10 cellular contexts compared by ENCODE assay signal in genomic region chr15:101269479-101270223, GRCh38. TPM values are rescaled to one million over a fixed set of nuclear protein-coding genes. Genes with fewer than 3 reads are reported as not detected.
A peak's percentile ranks its signal among the peaks of the same experiment; 100 is the strongest.
DNase-seq lines count a peak whose midpoint lies in the region; ATAC-seq, FAIRE-seq and TF ChIP-seq lines count a peak whose summit lies in the region.
"Had no signal": no experiment of that assay in that cellular context is flagged by ENCODE, and none has a peak within 500 bp of the region (broad histone marks: within the 10 kb centered on the region; RNA-seq: fewer than 3 reads in every experiment).

No MANE protein-coding gene starts in this region.

- no peaks in the 10 kb centered on the region for H3K27me3 ChIP-seq in OCI-LY3 (ENCODE audit: low read depth, low read length)
- H3K27me3 ChIP-seq in endothelial cell of umbilical vein (ENCODE audit: control insufficient read depth in 2 of 2, insufficient read depth in 2 of 2, low read length in 2 of 2) = no peaks in the 10 kb centered on the region
- no peaks in the 10 kb centered on the region for H3K27me3 ChIP-seq in pancreas

- no peak overlapping the region for H2AFZ ChIP-seq in OCI-LY3 (ENCODE audit: low read depth, low read length)
- H2AFZ ChIP-seq in endothelial cell of umbilical vein (ENCODE audit: low read depth, low read length) = no peak overlapping the region

- H3K79me2 ChIP-seq in OCI-LY3 (ENCODE audit: low read length) (no peaks in the 10 kb centered on the region), endothelial cell of umbilical vein (ENCODE audit: control insufficient read depth, insufficient read depth, low read length) (peaks cover 2% of the 10 kb centered on the region)

- TF ChIP-seq POLR2A in endothelial cell of umbilical vein (IDR thresholded peaks at IDR 0.05; ENCODE audit: low read depth, low read length) = peak; percentile 30

- CTCF ChIA-PET in endothelial cell of umbilical vein (lab: Charles Lee) = interaction anchor here (1.1 kb wide), 1 partner anchor 254 kb away, joined by 5 read pairs; no protein-coding TSS in a partner anchor

- dilution Hi-C loops in endothelial cell of umbilical vein (cut with MboI; ENCODE audit: extremely low pct_ligation_motif_present, low sequenced_read_pairs) = no loop called here

- no peak overlapping the region for H3K9ac ChIP-seq in OCI-LY3 (ENCODE audit: low read length)
- H3K9ac ChIP-seq in endothelial cell of umbilical vein (replicated peaks; ENCODE audit: extremely low read depth, insufficient read depth, low read length) = no peak overlapping the region

- TF ChIP-seq CTCF in OCI-LY3 (IDR thresholded peaks at IDR 0.05; ENCODE audit: low read depth, low read length) (peak; percentile 38), endothelial cell of umbilical vein (IDR thresholded peaks at IDR 0.05; ENCODE audit: extremely low read depth in 1 of 2, insufficient read depth in 1 of 2, low read depth in 1 of 2, low read length in 2 of 2) (peak; percentile 22 to 50), pancreas (IDR thresholded peaks at IDR 0.05) (no peak)

- H3K4me1 ChIP-seq in OCI-LY3 (ENCODE audit: low read length) (peaks cover 5% of the 10 kb centered on the region), endothelial cell of umbilical vein (ENCODE audit: control insufficient read depth, extremely low read depth, insufficient read depth, low read length) (peaks cover 7% of the 10 kb centered on the region), pancreas (peaks cover 0 to 9% (median 4%) of the 10 kb centered on the region in 3 donors)

- H3K4me2 ChIP-seq in OCI-LY3 (ENCODE audit: low read length) = no peak overlapping the region
- H3K4me2 ChIP-seq in endothelial cell of umbilical vein (ENCODE audit: insufficient read depth, low read length) = no peak overlapping the region

- WGBS in pancreas, 2 donors = 82 to 84% methylated on average over 16 of the region's 16 CpGs

- H3K9me1 ChIP-seq in endothelial cell of umbilical vein (replicated peaks; ENCODE audit: control insufficient read depth, extremely low read depth, insufficient read depth, low read length) = no peaks in the 10 kb centered on the region

- H3K9me3 ChIP-seq in OCI-LY3 (ENCODE audit: insufficient read depth, low read length) (no peaks in the 10 kb centered on the region), endothelial cell of umbilical vein (replicated peaks; ENCODE audit: control insufficient read depth, insufficient read depth, low read length) (no peaks in the 10 kb centered on the region), pancreas (no peaks in the 10 kb centered on the region)

- POLR2A ChIA-PET in endothelial cell of umbilical vein (lab: Charles Lee) = no interaction called here

- no peak overlapping the region for H3K4me3 ChIP-seq in OCI-LY3 (ENCODE audit: low read length)
- H3K4me3 ChIP-seq in endothelial cell of umbilical vein (replicated peaks in 1 of 3; ENCODE audit: insufficient read depth in 1 of 3, low read depth in 1 of 3, low read length in 3 of 3) = no peak overlapping the region
- H3K4me3 ChIP-seq in pancreas = no peak overlapping the region

- ATAC-seq in pancreas = peak in 3 of 4 donors; percentile 15 to 45 (median 26)

- H4K20me1 ChIP-seq in OCI-LY3 (ENCODE audit: insufficient read depth, low read length) (peaks cover 10% of the 10 kb centered on the region), endothelial cell of umbilical vein (replicated peaks; ENCODE audit: control insufficient read depth, extremely low read depth, insufficient read depth, low read length) (no peaks in the 10 kb centered on the region)

- H3K27ac ChIP-seq in OCI-LY3 (ENCODE audit: low read length) (no peak overlapping the region), endothelial cell of umbilical vein (ENCODE audit: insufficient read depth, low read depth, low read length) (no peak overlapping the region), pancreas (no peak overlapping the region)

- peak; percentile 26 for FAIRE-seq in endothelial cell of umbilical vein (lab: Jason Lieb, UNC)
- FAIRE-seq in pancreas (lab: Jason Lieb, UNC) = no peak

- intact Hi-C loops in endothelial cell of umbilical vein (cut with micrococcal nuclease) (no loop called here), pancreas (cut with DNase I) (loop anchor here in 2 of 3 donors (5.0 to 10.0 kb wide), 2 partner anchors 185 to 257 kb away; no protein-coding TSS in a partner anchor)

- DNase-seq in NCI-H1105 treated with DMSO at 0.1 percent for 48 hours (lab: John Stamatoyannopoulos, UW) = peak; percentile 6
- DNase-seq in NCI-H1105 (lab: John Stamatoyannopoulos, UW) = no peak
- no peak for DNase-seq in endothelial cell of umbilical vein (ENCODE audit: low read depth, low spot score)
- DNase-seq in pancreas = no peak
- no peak for DNase-seq in NK-92 treated with Interleukin-12 subunit alpha and Interleukin-12 subunit beta, amount 100 ng/mL, for 24 hours (lab: John Stamatoyannopoulos, UW)
- DNase-seq in hypothalamus (lab: John Stamatoyannopoulos, UW) = no peak
- DNase-seq in COLO668 (lab: John Stamatoyannopoulos, UW; ENCODE audit: unreplicated experiment) = no peak
- DNase-seq: AML-193, natural killer cell had no signal

- peaks cover 52% of the 10 kb centered on the region for H3K36me3 ChIP-seq in OCI-LY3 (replicated peaks; ENCODE audit: low read depth, low read length)
- H3K36me3 ChIP-seq in endothelial cell of umbilical vein (ENCODE audit: control insufficient read depth in 2 of 2, extremely low read depth in 1 of 2, insufficient read depth in 2 of 2, low read length in 2 of 2) = peaks cover 20 to 27% of the 10 kb centered on the region in 2 experiments
- peaks cover 14 to 47% (median 32%) of the 10 kb centered on the region in 3 donors for H3K36me3 ChIP-seq in pancreas

- no TSS peak for BruUV-seq in endothelial cell of umbilical vein (replicated peaks; lab: Mats Ljungman, UMichigan)

TF ChIP-seq in endothelial cell of umbilical vein, 7 proteins besides CTCF, POLR2A, EP300 and RAD21:
- TF ChIP-seq EZH2 (IDR thresholded peaks at IDR 0.05; ENCODE audit: borderline replicate concordance, low read depth, low read length, severe bottlenecking) (no peak), MYC (IDR thresholded peaks at IDR 0.05; ENCODE audit: low read depth, low read length) (no peak), JUN (IDR thresholded peaks at IDR 0.05; ENCODE audit: borderline replicate concordance, insufficient read depth, insufficient read length, low read depth) (no peak), POLR2AphosphoS5 (IDR thresholded peaks at IDR 0.05; ENCODE audit: insufficient read depth, low read depth, low read length) (peak; percentile 15)
- TF ChIP-seq, protein P1, sequence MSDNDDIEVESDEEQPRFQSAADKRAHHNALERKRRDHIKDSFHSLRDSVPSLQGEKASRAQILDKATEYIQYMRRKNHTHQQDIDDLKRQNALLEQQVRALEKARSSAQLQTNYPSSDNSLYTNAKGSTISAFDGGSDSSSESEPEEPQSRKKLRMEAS (IDR thresholded peaks at IDR 0.05; ENCODE audit: insufficient read depth, insufficient read length) = peak; percentile 37
TF ChIP-seq in endothelial cell of umbilical vein: peak in this region for 2.

RNA-seq across cellular contexts. Expression of gene SELENOS, which starts 7.6 kb away (rescaled TPM):
- 70.4 and 73.2 TPM in 2 replicates for total RNA-seq in endothelial cell of umbilical vein
- polyA plus RNA-seq in endothelial cell of umbilical vein = 92.4 and 101 TPM in 2 replicates
- 91.0 and 96.0 TPM in 2 replicates for polyA plus RNA-seq in endothelial cell of umbilical vein (2011; cell fraction: cytosol; rRNA removed)
- 51.8 and 63.9 TPM in 2 replicates for polyA plus RNA-seq in endothelial cell of umbilical vein (2011; cell fraction: nucleus; rRNA removed)
- 61.3 and 63.3 TPM in 2 replicates for polyA plus RNA-seq in endothelial cell of umbilical vein (2012)
- 43.7 and 45.2 TPM in 2 replicates for polyA minus RNA-seq in endothelial cell of umbilical vein
- 19.3 TPM for polyA minus RNA-seq in endothelial cell of umbilical vein (2011; cell fraction: cytosol; rRNA and poly(A)+ RNA removed)
- polyA minus RNA-seq in endothelial cell of umbilical vein (2011; cell fraction: nucleus; rRNA and poly(A)+ RNA removed) = 39.9 and 51.3 TPM in 2 replicates
- 10 to 100 TPM; 26.6 to 50.4 (median 36.1) TPM for total RNA-seq in pancreas
- polyA plus RNA-seq in pancreas = 10 to 100 TPM; 50.3 to 72.7 TPM

RNA-seq across cellular contexts. Expression of gene CHSY1, which starts 17.8 kb away (rescaled TPM):
- total RNA-seq in endothelial cell of umbilical vein (47.0 and 50.8 TPM in 2 replicates), pancreas (10 to 100 TPM in 1 of 6 donors, 1 to 10 TPM in 5; 4.6 to 11.2 (median 6.6) TPM)
- polyA plus RNA-seq in endothelial cell of umbilical vein (20.3 and 23.7 TPM in 2 replicates), pancreas (1 to 10 TPM; 3.4 to 4.9 TPM)
- 26.5 and 27.6 TPM in 2 replicates for polyA plus RNA-seq in endothelial cell of umbilical vein (2011; cell fraction: cytosol; rRNA removed)
- polyA plus RNA-seq in endothelial cell of umbilical vein (2011; cell fraction: nucleus; rRNA removed) = 24.8 and 30.0 TPM in 2 replicates
- polyA plus RNA-seq in endothelial cell of umbilical vein (2012) = 22.2 and 25.6 TPM in 2 replicates
- 38.5 and 44.9 TPM in 2 replicates for polyA minus RNA-seq in endothelial cell of umbilical vein
- 21.6 TPM for polyA minus RNA-seq in endothelial cell of umbilical vein (2011; cell fraction: cytosol; rRNA and poly(A)+ RNA removed)
- 26.8 and 42.4 TPM in 2 replicates for polyA minus RNA-seq in endothelial cell of umbilical vein (2011; cell fraction: nucleus; rRNA and poly(A)+ RNA removed)

RNA-seq across cellular contexts. Expression of gene SNRPA1, which starts 25.4 kb away (rescaled TPM):
- total RNA-seq in endothelial cell of umbilical vein (80.8 and 82.7 TPM in 2 replicates), pancreas (10 to 100 TPM; 16.7 to 25.4 (median 22.5) TPM)
- polyA plus RNA-seq in endothelial cell of umbilical vein (33.9 and 68.5 TPM in 2 replicates), pancreas (10 to 100 TPM; 27.2 to 37.2 TPM)
- polyA plus RNA-seq in endothelial cell of umbilical vein (2011; cell fraction: cytosol; rRNA removed) = 67.6 and 98.6 TPM in 2 replicates
- 118 and 166 TPM in 2 replicates for polyA plus RNA-seq in endothelial cell of umbilical vein (2011; cell fraction: nucleus; rRNA removed)
- 49.0 and 84.6 TPM in 2 replicates for polyA plus RNA-seq in endothelial cell of umbilical vein (2012)
- polyA minus RNA-seq in endothelial cell of umbilical vein = 16.2 and 17.0 TPM in 2 replicates
- 50.5 TPM for polyA minus RNA-seq in endothelial cell of umbilical vein (2011; cell fraction: cytosol; rRNA and poly(A)+ RNA removed)
- polyA minus RNA-seq in endothelial cell of umbilical vein (2011; cell fraction: nucleus; rRNA and poly(A)+ RNA removed) = 33.4 and 50.5 TPM in 2 replicates

Comparison
In these comparisons a context has a peak if more than half of its experiments do, and no peak if none do; other contexts are left out.
1. CTCF ChIP-seq: peak in OCI-LY3 (single experiment) and endothelial cell of umbilical vein (2 of 2); none in pancreas (0 of 4).